In the genomic region with DNA sequence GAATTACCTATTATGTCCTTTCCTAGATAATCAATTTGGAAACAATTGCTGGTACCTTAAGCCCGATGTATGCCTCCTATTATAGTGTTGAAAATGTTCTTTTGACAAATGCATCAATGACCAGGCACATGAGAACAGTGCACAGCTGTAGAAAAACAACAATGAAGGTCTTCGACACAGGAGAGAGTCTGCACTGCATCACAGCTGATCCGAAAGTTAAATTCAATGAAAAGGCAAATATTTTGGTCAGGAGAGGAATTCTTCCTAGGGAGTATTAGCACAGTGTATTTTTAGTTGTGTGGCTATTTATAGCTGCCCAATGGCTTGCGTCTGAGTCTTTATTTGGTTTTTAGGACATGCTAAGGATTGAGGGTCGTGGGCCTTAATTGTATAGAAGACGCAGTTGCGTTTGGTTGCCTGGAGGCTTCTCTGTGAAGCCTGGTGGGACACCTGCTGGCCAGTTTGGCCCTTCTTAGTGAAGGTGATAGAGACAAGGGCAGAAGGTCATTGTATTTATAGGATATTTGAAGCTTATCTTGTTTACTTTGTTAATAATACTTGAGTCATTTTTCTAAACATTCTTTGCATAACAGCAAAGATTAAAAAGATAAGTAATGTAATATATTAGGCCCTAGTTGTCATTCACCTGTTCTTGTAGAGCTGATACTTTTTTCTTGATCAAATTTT, we compare ENCODE assay signal across 9 cellular contexts.
A peak's percentile ranks its signal among the peaks of the same experiment; 100 is the strongest.
DNase-seq lines count a peak whose midpoint lies in the region; ATAC-seq, FAIRE-seq and TF ChIP-seq lines count a peak whose summit lies in the region.
"Had no signal": no experiment of that assay in that cellular context is flagged by ENCODE, and none has a peak within 500 bp of the region (broad histone marks: within the 10 kb centered on the region; RNA-seq: fewer than 3 reads in every experiment).

No MANE protein-coding gene starts in this region.

- TF ChIP-seq CTCF in fibroblast of the aortic adventitia (IDR thresholded peaks at IDR 0.05; ENCODE audit: insufficient read depth, low read length): peak; percentile 38
- TF ChIP-seq CTCF in retinal pigment epithelial cell (conservative IDR thresholded peaks at IDR 0.05; ENCODE audit: low read depth, low read length): peak; percentile 51

- FAIRE-seq in GM19239 (lab: Jason Lieb, UNC): no peak

- H3K4me3 ChIP-seq in fibroblast of the aortic adventitia (ENCODE audit: low read depth, low read length): no peak overlapping the region
- H3K4me3 ChIP-seq in retinal pigment epithelial cell (ENCODE audit: low read length): no peak overlapping the region

- no peak for ATAC-seq in GM18867 (IDR thresholded peaks at IDR 0.05; ENCODE audit: unreplicated experiment)

- DNase-seq in NCI-H748 (lab: John Stamatoyannopoulos, UW; ENCODE audit: unreplicated experiment) (peak; percentile 21), NCI-H748 treated with DMSO at 0.1 percent for 48 hours (lab: John Stamatoyannopoulos, UW) (no peak), OCI-M1 (lab: John Stamatoyannopoulos, UW) (peak; percentile 54), fibroblast of the aortic adventitia (ENCODE audit: low read depth) (peak; percentile 12), retinal pigment epithelial cell (ENCODE audit: low read depth) (no peak), GM19239 (ENCODE audit: insufficient read length, low spot score) (no peak)
- DNase-seq in activated effector memory CD4-positive, alpha-beta T cell treated with anti-CD3 and anti-CD28 coated beads, Interleukin-2, amount 50 U/mL, for 16 hours: no peak
- DNase-seq: T-helper 2 cell had no signal

Comparison
In these comparisons a context has a peak if more than half of its experiments do, and no peak if none do; other contexts are left out.
1. DNase-seq: peak in NCI-H748 (single experiment), OCI-M1 (single experiment) and fibroblast of the aortic adventitia (single experiment); none in NCI-H748 treated with DMSO at 0.1 percent for 48 hours (single experiment), retinal pigment epithelial cell (single experiment), GM19239 (single experiment) and activated effector memory CD4-positive, alpha-beta T cell treated with anti-CD3 and anti-CD28 coated beads, Interleukin-2, amount 50 U/mL, for 16 hours (single experiment).